ENCODE assay signal across 1 cellular context in genomic region chr16:81405702-81406113, GRCh38.
A peak's percentile ranks its signal among the peaks of the same experiment; 100 is the strongest.
TF ChIP-seq lines count a peak whose summit lies in the region.

No MANE protein-coding gene starts in this region.

TF ChIP-seq in HepG2, 621 proteins besides CTCF, POLR2A, EP300 and RAD21 (continued from another document and continues in another):
- TF ChIP-seq ZBTB49 (CRISPR knock-in tag; IDR thresholded peaks at IDR 0.05; ENCODE audit: borderline replicate concordance), result no peak
- peak; percentile 43; the same call in 1 of the 2 replicates for TF ChIP-seq RCOR2 (CRISPR knock-in tag; IDR thresholded peaks at IDR 0.05)
- TF ChIP-seq YEATS2 (CRISPR knock-in tag; IDR thresholded peaks at IDR 0.05; ENCODE audit: borderline replicate concordance), result peak; percentile 24; the same call in 1 of the 2 replicates
- TF ChIP-seq RFXAP (CRISPR knock-in tag; IDR thresholded peaks at IDR 0.05; ENCODE audit: borderline replicate concordance), result no peak
- no peak for TF ChIP-seq ZBTB26 (CRISPR knock-in tag; IDR thresholded peaks at IDR 0.05; ENCODE audit: borderline replicate concordance)
- TF ChIP-seq ZSCAN29 (CRISPR knock-in tag; conservative IDR thresholded peaks at IDR 0.05), result no peak
- TF ChIP-seq RNF2 (conservative IDR thresholded peaks at IDR 0.05; ENCODE audit: low read depth), result 0 out of 2 replicates have a peak, but pooled peaks have one; percentile 30
- no peak for TF ChIP-seq PCBP1 (IDR thresholded peaks at IDR 0.05; ENCODE audit: borderline replicate concordance, low read depth, low read length)
- TF ChIP-seq HBP1 (CRISPR knock-in tag; IDR thresholded peaks at IDR 0.05; ENCODE audit: low read depth), result no peak
- TF ChIP-seq SNAI1 (CRISPR knock-in tag; IDR thresholded peaks at IDR 0.05; ENCODE audit: borderline replicate concordance), result no peak
- no peak for TF ChIP-seq ATM (IDR thresholded peaks at IDR 0.05; ENCODE audit: borderline replicate concordance)
- TF ChIP-seq ZMYM2 (CRISPR knock-in tag; IDR thresholded peaks at IDR 0.05), result no peak
- no peak for TF ChIP-seq NFKBIZ (CRISPR knock-in tag; IDR thresholded peaks at IDR 0.05)
- TF ChIP-seq ZNF644 (CRISPR knock-in tag; IDR thresholded peaks at IDR 0.05; ENCODE audit: low read depth), result no peak
- TF ChIP-seq JARID2 (CRISPR knock-in tag; IDR thresholded peaks at IDR 0.05; ENCODE audit: insufficient replicate concordance), result no peak
- TF ChIP-seq PPARG (CRISPR knock-in tag; conservative IDR thresholded peaks at IDR 0.05), result peak; percentile 46; the same call in 1 of the 2 replicates
- no peak for TF ChIP-seq THAP9 (CRISPR knock-in tag; IDR thresholded peaks at IDR 0.05; ENCODE audit: borderline replicate concordance)
- TF ChIP-seq PBX3 (CRISPR knock-in tag; IDR thresholded peaks at IDR 0.05; ENCODE audit: borderline replicate concordance), result no peak
- TF ChIP-seq RFX1 (IDR thresholded peaks at IDR 0.05), result no peak
- peak; percentile 52; the same call in 1 of the 2 replicates for TF ChIP-seq ZNF691 (CRISPR knock-in tag; IDR thresholded peaks at IDR 0.05; ENCODE audit: borderline replicate concordance, low read depth)
- TF ChIP-seq ZBTB1 (CRISPR knock-in tag; IDR thresholded peaks at IDR 0.05; ENCODE audit: borderline replicate concordance), result no peak
- peak; percentile 51; the same call in 1 of the 2 replicates for TF ChIP-seq HOXA3 (CRISPR knock-in tag; IDR thresholded peaks at IDR 0.05)
- no peak for TF ChIP-seq HNRNPL (IDR thresholded peaks at IDR 0.05; ENCODE audit: low read depth, low read length)
- no peak for TF ChIP-seq FOXA3 (CRISPR knock-in tag; IDR thresholded peaks at IDR 0.05)
- TF ChIP-seq ZNF605 (CRISPR knock-in tag; IDR thresholded peaks at IDR 0.05), result no peak
- 0 out of 2 replicates have a peak, but pooled peaks have one; percentile 31 for TF ChIP-seq ZNF574 (CRISPR knock-in tag; IDR thresholded peaks at IDR 0.05)
- TF ChIP-seq USF2 (IDR thresholded peaks at IDR 0.05; ENCODE audit: low read depth, low read length), result no peak
- no peak for TF ChIP-seq USF2 (CRISPR knock-in tag; IDR thresholded peaks at IDR 0.05; ENCODE audit: borderline replicate concordance)
- TF ChIP-seq ZNF547 (CRISPR knock-in tag; IDR thresholded peaks at IDR 0.05), result 0 out of 2 replicates have a peak, but pooled peaks have one; percentile 19
- peak; percentile 75; the same call in 1 of the 2 replicates for TF ChIP-seq FOSL1 (CRISPR knock-in tag; IDR thresholded peaks at IDR 0.05; ENCODE audit: borderline replicate concordance)
- no peak; the same call in 1 of the 2 replicates for TF ChIP-seq ATF7 (IDR thresholded peaks at IDR 0.05)
- TF ChIP-seq ATF7 (CRISPR knock-in tag; IDR thresholded peaks at IDR 0.05), result 0 out of 2 replicates have a peak, but pooled peaks have one; percentile 31
- TF ChIP-seq NR2F6 (IDR thresholded peaks at IDR 0.05), result no peak
- peak; percentile 19; the same call in 1 of the 2 replicates for TF ChIP-seq NR2F6 (CRISPR knock-in tag; IDR thresholded peaks at IDR 0.05)
- 0 out of 2 replicates have a peak, but pooled peaks have one; percentile 45 for TF ChIP-seq THRA (CRISPR knock-in tag; IDR thresholded peaks at IDR 0.05; ENCODE audit: borderline replicate concordance)
- no peak for TF ChIP-seq ZNF329 (CRISPR knock-in tag; IDR thresholded peaks at IDR 0.05; ENCODE audit: low read depth)
- TF ChIP-seq KLF6 (CRISPR knock-in tag; IDR thresholded peaks at IDR 0.05), result no peak
- peak; percentile 78; the same call in 1 of the 2 replicates for TF ChIP-seq CBX5 (CRISPR knock-in tag; IDR thresholded peaks at IDR 0.05; ENCODE audit: borderline replicate concordance)
- TF ChIP-seq TSC22D2 (CRISPR knock-in tag; IDR thresholded peaks at IDR 0.05; ENCODE audit: borderline replicate concordance), result no peak
- TF ChIP-seq TCF7 (IDR thresholded peaks at IDR 0.05; ENCODE audit: low read depth), result peak; percentile 20; the same call in 1 of the 2 replicates
- TF ChIP-seq ZNF337 (CRISPR knock-in tag; IDR thresholded peaks at IDR 0.05; ENCODE audit: borderline replicate concordance, low read depth), result no peak
- TF ChIP-seq ZNF136 (CRISPR knock-in tag; IDR thresholded peaks at IDR 0.05; ENCODE audit: low read depth), result no peak
- peak; percentile 61 for TF ChIP-seq XRCC5 (optimal IDR thresholded peaks at IDR 0.05; ENCODE audit: low read length)
- TF ChIP-seq ZNF790 (CRISPR knock-in tag; IDR thresholded peaks at IDR 0.05; ENCODE audit: borderline replicate concordance), result no peak
- peak; percentile 31; the same call in 1 of the 2 replicates for TF ChIP-seq ZNF12 (CRISPR knock-in tag; IDR thresholded peaks at IDR 0.05)
- TF ChIP-seq KMT2A (CRISPR knock-in tag; IDR thresholded peaks at IDR 0.05), result no peak
- TF ChIP-seq ZNF10 (CRISPR knock-in tag; IDR thresholded peaks at IDR 0.05; ENCODE audit: borderline replicate concordance, low read depth), result no peak
- no peak for TF ChIP-seq ZNF235 (CRISPR knock-in tag; IDR thresholded peaks at IDR 0.05; ENCODE audit: borderline replicate concordance)
- TF ChIP-seq ZNF614 (CRISPR knock-in tag; IDR thresholded peaks at IDR 0.05; ENCODE audit: borderline replicate concordance), result peak; percentile 47; the same call in 1 of the 2 replicates
- no peak for TF ChIP-seq ZFP37 (CRISPR knock-in tag; IDR thresholded peaks at IDR 0.05; ENCODE audit: borderline replicate concordance)
- TF ChIP-seq SCMH1 (CRISPR knock-in tag; IDR thresholded peaks at IDR 0.05; ENCODE audit: borderline replicate concordance), result no peak
- TF ChIP-seq SMYD3 (CRISPR knock-in tag; IDR thresholded peaks at IDR 0.05), result no peak
- no peak for TF ChIP-seq KAT8 (CRISPR knock-in tag; IDR thresholded peaks at IDR 0.05)
- no peak for TF ChIP-seq MXD4 (CRISPR knock-in tag; IDR thresholded peaks at IDR 0.05)
